In genomic region chr19:3196064-3196932, GRCh38 we compare ENCODE assay signal across 1 cellular context.
TF ChIP-seq lines count a peak whose summit lies in the region.

No MANE protein-coding gene starts in this region.

TF ChIP-seq in HepG2, 621 proteins besides CTCF, POLR2A, EP300 and RAD21:
- peak; percentile 61 for TF ChIP-seq AGO2 (optimal IDR thresholded peaks at IDR 0.05; ENCODE audit: low read depth, low read length)
- peak; percentile 59 for TF ChIP-seq RBFOX2 (IDR thresholded peaks at IDR 0.05; ENCODE audit: low read depth, low read length)
- TF ChIP-seq ZNF546 (CRISPR knock-in tag; conservative IDR thresholded peaks at IDR 0.05): no peak
